Comparison of ENCODE assay signal across 8 cellular contexts in the genomic region with DNA sequence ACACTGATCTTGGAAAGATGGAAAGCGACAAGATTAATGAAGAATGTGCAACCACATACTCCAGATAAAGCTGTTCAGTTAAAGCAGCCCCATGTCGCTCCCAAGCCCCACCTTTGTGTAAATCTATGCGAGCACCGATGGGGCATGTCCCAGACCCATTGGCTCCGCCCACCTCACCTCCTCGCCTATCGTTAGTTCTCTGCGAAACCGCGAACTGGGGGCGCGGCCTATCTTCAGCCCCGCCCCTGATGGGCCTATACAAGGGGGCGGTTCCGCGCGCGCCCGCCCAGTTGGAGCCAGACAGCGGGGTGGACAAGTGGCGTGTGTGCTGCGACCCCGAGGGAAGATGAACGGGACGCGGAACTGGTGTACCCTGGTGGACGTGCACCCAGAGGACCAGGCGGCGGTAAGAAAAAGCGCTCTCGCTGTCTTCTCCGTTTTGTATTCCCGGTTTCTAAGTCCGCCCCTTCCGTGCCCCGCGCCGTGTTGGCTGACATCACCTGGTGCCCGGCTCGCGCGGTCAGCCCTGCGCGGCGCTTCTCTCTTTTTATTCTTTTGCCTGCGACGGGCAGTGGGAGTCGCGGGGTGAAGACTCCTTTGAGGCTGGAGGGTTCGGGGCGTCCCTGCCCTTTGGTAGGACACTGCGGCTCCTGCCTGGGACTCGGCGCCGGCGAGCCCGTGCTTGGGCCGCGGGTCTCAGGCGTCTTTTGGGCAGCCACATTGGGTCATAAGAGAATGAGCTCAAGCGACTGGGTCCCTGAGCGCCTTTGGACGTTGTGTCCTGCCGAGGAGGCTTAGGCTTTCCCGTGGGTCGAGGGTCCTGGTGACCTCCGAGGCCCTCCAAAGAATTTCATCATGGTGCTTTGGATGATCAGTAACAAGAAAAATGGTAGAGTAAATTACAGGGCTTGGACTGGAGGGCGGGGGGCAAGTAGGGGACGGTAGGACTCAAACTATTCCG. TPM values are rescaled to one million over a fixed set of nuclear protein-coding genes. Genes with fewer than 3 reads are reported as not detected.
A peak's percentile ranks its signal among the peaks of the same experiment; 100 is the strongest.
DNase-seq lines count a peak whose midpoint lies in the region; ATAC-seq lines count a peak whose summit lies in the region.

A gene with protein sequence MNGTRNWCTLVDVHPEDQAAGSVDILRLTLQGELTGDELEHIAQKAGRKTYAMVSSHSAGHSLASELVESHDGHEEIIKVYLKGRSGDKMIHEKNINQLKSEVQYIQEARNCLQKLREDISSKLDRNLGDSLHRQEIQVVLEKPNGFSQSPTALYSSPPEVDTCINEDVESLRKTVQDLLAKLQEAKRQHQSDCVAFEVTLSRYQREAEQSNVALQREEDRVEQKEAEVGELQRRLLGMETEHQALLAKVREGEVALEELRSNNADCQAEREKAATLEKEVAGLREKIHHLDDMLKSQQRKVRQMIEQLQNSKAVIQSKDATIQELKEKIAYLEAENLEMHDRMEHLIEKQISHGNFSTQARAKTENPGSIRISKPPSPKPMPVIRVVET (plus strand): TSS at position 289 of the 961 bp plus-strand sequence. CDS start 58 bp downstream, at position 347.

- H3K36me3 ChIP-seq in HUES6 (ENCODE audit: control insufficient read depth, insufficient read depth, low read length) (peaks cover 25% of the 10 kb centered on the region), muscle layer of duodenum (ENCODE audit: control insufficient read depth in 1 of 2, insufficient read depth in 2 of 2, low read length in 2 of 2) (no peaks in the 10 kb centered on the region)

- H3K9ac ChIP-seq in HUES6 (ENCODE audit: low read length) = peak within 1 kb of the TSS; percentile 74

- H3K4me3 Mint-ChIP-seq in activated T-cell treated with anti-CD3 and anti-CD28 coated beads, Interleukin-2, amount 50 U/mL, for 24 hours = peak within 1 kb of the TSS; percentile 90

- H3K4me3 ChIP-seq in HUES6 (ENCODE audit: low read depth, low read length) = peak within 1 kb of the TSS; percentile 88
- H3K4me3 ChIP-seq in muscle layer of duodenum (ENCODE audit: low read depth in 1 of 2, low read length in 2 of 2) = peak within 1 kb of the TSS; percentile 79 to 80

- in situ Hi-C loops in Caki2 (cut with HindIII; ENCODE audit: low pct_unique_long_range_greater_than_20kb, low sequenced_read_pairs) = no loop called here

- H3K27ac ChIP-seq in HUES6 (ENCODE audit: low read depth, low read length) (peak within 1 kb of the TSS; percentile 63), muscle layer of duodenum (ENCODE audit: low read length) (peak within 1 kb of the TSS; percentile 96)

- peak; percentile 90 for ATAC-seq in GM21423 (IDR thresholded peaks at IDR 0.05; ENCODE audit: unreplicated experiment)
- ATAC-seq in esophagus mucosa = peak; percentile 87

- peaks cover 12% of the 10 kb centered on the region for H3K27me3 Mint-ChIP-seq in activated T-cell treated with anti-CD3 and anti-CD28 coated beads, Interleukin-2, amount 50 U/mL, for 24 hours

- H3K4me1 ChIP-seq in HUES6 (ENCODE audit: control insufficient read depth, insufficient read depth, low read length) (peaks cover 23% of the 10 kb centered on the region), muscle layer of duodenum (ENCODE audit: control insufficient read depth in 1 of 2, insufficient read depth in 2 of 2, low read length in 2 of 2) (peaks cover 3 to 19% of the 10 kb centered on the region in 2 donors)

- DNase-seq in Caki2 (ENCODE audit: low read depth) (peak; percentile 94), OCI-M2 (lab: John Stamatoyannopoulos, UW; ENCODE audit: unreplicated experiment) (peak; percentile 50)
- DNase-seq in activated T-cell treated with anti-CD3 and anti-CD28 coated beads, Interleukin-2, amount 50 U/mL, for 24 hours = peak; percentile 95
- peak; percentile 87 to 89 for DNase-seq in stimulated activated CD8-positive, alpha-beta memory T cell treated with anti-CD3 and anti-CD28 coated beads, Interleukin-7, amount 100 ng/mL, for 4 hours (ENCODE audit: low read depth in 2 of 2)

- peak within 1 kb of the TSS; percentile 66 for H3K27ac Mint-ChIP-seq in activated T-cell treated with anti-CD3 and anti-CD28 coated beads, Interleukin-2, amount 50 U/mL, for 24 hours

- H3K9me3 ChIP-seq in HUES6 (ENCODE audit: control insufficient read depth, insufficient read depth, low read depth, low read length) (no peaks in the 10 kb centered on the region), muscle layer of duodenum (ENCODE audit: control insufficient read depth in 1 of 2, low read length in 2 of 2) (no peaks in the 10 kb centered on the region)

- H3K27me3 ChIP-seq in HUES6 (ENCODE audit: control insufficient read depth, insufficient read depth, low read length) (no peaks in the 10 kb centered on the region), muscle layer of duodenum (ENCODE audit: low read depth, low read length) (no peaks in the 10 kb centered on the region)

- H3K9me3 Mint-ChIP-seq in activated T-cell treated with anti-CD3 and anti-CD28 coated beads, Interleukin-2, amount 50 U/mL, for 24 hours = no peaks in the 10 kb centered on the region

- peaks cover 25% of the 10 kb centered on the region for H3K4me1 Mint-ChIP-seq in activated T-cell treated with anti-CD3 and anti-CD28 coated beads, Interleukin-2, amount 50 U/mL, for 24 hours (ENCODE audit: low read depth)

- peaks cover 5% of the 10 kb centered on the region for H3K36me3 Mint-ChIP-seq in activated T-cell treated with anti-CD3 and anti-CD28 coated beads, Interleukin-2, amount 50 U/mL, for 24 hours (ENCODE audit: low read depth)

RNA-seq across cellular contexts. Expression of the gene that starts here (rescaled TPM):
- 4.2 and 5.8 TPM in 2 replicates for total RNA-seq in Caki2 (2014; rRNA removed; shearing (Covaris generic); ENCODE audit: low replicate concordance)
- 36.6 TPM for total RNA-seq in esophagus mucosa

Comparison
In these comparisons a context has a peak if more than half of its experiments do, and no peak if none do; other contexts are left out.
1. Peak in every context shown above with its lines: DNase-seq, ATAC-seq, H3K4me3 ChIP-seq and H3K27ac ChIP-seq.